ENCODE assay signal across 23 cellular contexts in the genomic region with DNA sequence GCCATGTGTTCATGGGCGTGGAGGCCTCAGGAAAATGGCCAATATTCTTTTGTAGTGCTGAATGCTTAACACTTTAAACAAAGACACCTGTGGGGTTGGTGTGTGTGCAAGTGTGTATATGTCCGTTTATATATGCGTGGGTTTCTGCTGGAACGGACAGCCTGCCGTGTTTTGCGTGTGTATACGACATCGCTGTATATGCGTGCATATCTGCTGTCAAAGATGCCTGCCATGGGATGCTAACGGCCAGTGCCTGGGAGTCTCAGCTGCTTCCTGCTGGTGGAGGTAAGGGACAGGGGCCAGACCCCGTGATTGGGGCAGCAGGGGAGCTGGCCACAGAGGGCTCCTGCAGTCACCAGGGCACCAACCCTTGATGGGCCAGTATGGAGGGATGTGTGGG.
"Had no signal": no experiment of that assay in that cellular context is flagged by ENCODE, and none has a peak within 500 bp of the region (broad histone marks: within the 10 kb centered on the region; RNA-seq: fewer than 3 reads in every experiment).

No MANE protein-coding gene starts in this region.

- H3K27ac ChIP-seq: adrenal gland, breast epithelium, SK-N-MC had no signal

- H3K4me3 ChIP-seq: adrenal gland, breast epithelium, SK-N-MC had no signal

- H3K9me3 ChIP-seq: breast epithelium had no signal

- H3K36me3 ChIP-seq: adrenal gland, breast epithelium had no signal

- H3K27ac Mint-ChIP-seq: activated B cell treated with CpG ODN at 0.5 μM for 24 hours; activated CD4-positive, alpha-beta T cell treated with anti-CD3 and anti-CD28 coated beads, Interleukin-2, amount 10 ng/mL, durations not matched to agents 24 days and 14 days; activated naive CD8-positive, alpha-beta T cell treated with anti-CD3 and anti-CD28 coated beads, Interleukin-2, amount 10 ng/mL, durations not matched to agents 7 days and 5 days; IgD-negative memory B cell; T-cell had no signal

- ATAC-seq: T-cell had no signal

- H3K27me3 Mint-ChIP-seq: activated B cell treated with CpG ODN at 0.5 μM for 24 hours; activated CD4-positive, alpha-beta T cell treated with anti-CD3 and anti-CD28 coated beads, Interleukin-2, amount 10 ng/mL, durations not matched to agents 24 days and 14 days had no signal

- H3K36me3 Mint-ChIP-seq: IgD-negative memory B cell, T-cell had no signal

- H3K4me3 Mint-ChIP-seq: activated B cell treated with CpG ODN at 0.5 μM for 24 hours; activated CD4-positive, alpha-beta T cell treated with anti-CD3 and anti-CD28 coated beads, Interleukin-2, amount 10 ng/mL, durations not matched to agents 24 days and 14 days; activated naive CD8-positive, alpha-beta T cell treated with anti-CD3 and anti-CD28 coated beads, Interleukin-2, amount 10 ng/mL, durations not matched to agents 7 days and 5 days; IgD-negative memory B cell; T-cell had no signal

- H3K27me3 ChIP-seq: adrenal gland had no signal

- DNase-seq: activated B cell treated with CpG ODN at 0.5 μM for 24 hours; activated CD4-positive, alpha-beta T cell treated with anti-CD3 and anti-CD28 coated beads for 1 hour; activated CD4-positive, alpha-beta T cell treated with anti-CD3 and anti-CD28 coated beads, Interleukin-2, amount 10 ng/mL, durations not matched to agents 24 days and 14 days; activated CD4-positive, alpha-beta T cell treated with anti-CD3 and anti-CD28 coated beads, Interleukin-2, amount 50 U/mL, for 48 hours; activated naive CD4-positive, alpha-beta T cell treated with anti-CD3 and anti-CD28 coated beads, Interleukin-2, amount 50 U/mL, for 16 hours; activated naive CD8-positive, alpha-beta T cell treated with anti-CD3 and anti-CD28 coated beads, Interleukin-2, amount 10 ng/mL, durations not matched to agents 7 days and 5 days; activated T-cell treated with anti-CD3 and anti-CD28 coated beads, Interleukin-2, amount 50 U/mL, for 1 hour; anterior cingulate cortex; KG1; NCI-H1048; NCI-H146; NCI-H187 treated with DMSO at 0.1 percent for 48 hours; NCI-H2081 treated with DMSO at 0.1 percent for 48 hours; NCI-H446; NCI-H524; NCI-H774; T-cell; T-helper 2 cell; T1000 had no signal

- H3K4me1 ChIP-seq: adrenal gland, breast epithelium had no signal

- H3K4me1 Mint-ChIP-seq: activated B cell treated with CpG ODN at 0.5 μM for 24 hours; activated CD4-positive, alpha-beta T cell treated with anti-CD3 and anti-CD28 coated beads, Interleukin-2, amount 10 ng/mL, durations not matched to agents 24 days and 14 days; activated naive CD8-positive, alpha-beta T cell treated with anti-CD3 and anti-CD28 coated beads, Interleukin-2, amount 10 ng/mL, durations not matched to agents 7 days and 5 days had no signal
